Comparison of ENCODE assay signal across 1 cellular context in genomic region chr20:36836591-36837329, GRCh38.
TF ChIP-seq lines count a peak whose summit lies in the region.

No MANE protein-coding gene starts in this region.

TF ChIP-seq in HepG2, 621 proteins besides CTCF, POLR2A, EP300 and RAD21 (continued from another document and continues in another):
- TF ChIP-seq PCBP1 (IDR thresholded peaks at IDR 0.05; ENCODE audit: borderline replicate concordance, low read depth, low read length), result no peak
- TF ChIP-seq, protein P1, sequence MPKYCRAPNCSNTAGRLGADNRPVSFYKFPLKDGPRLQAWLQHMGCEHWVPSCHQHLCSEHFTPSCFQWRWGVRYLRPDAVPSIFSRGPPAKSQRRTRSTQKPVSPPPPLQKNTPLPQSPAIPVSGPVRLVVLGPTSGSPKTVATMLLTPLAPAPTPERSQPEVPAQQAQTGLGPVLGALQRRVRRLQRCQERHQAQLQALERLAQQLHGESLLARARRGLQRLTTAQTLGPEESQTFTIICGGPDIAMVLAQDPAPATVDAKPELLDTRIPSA (CRISPR knock-in tag; IDR thresholded peaks at IDR 0.05; ENCODE audit: borderline replicate concordance), result no peak
- TF ChIP-seq, protein P2, sequence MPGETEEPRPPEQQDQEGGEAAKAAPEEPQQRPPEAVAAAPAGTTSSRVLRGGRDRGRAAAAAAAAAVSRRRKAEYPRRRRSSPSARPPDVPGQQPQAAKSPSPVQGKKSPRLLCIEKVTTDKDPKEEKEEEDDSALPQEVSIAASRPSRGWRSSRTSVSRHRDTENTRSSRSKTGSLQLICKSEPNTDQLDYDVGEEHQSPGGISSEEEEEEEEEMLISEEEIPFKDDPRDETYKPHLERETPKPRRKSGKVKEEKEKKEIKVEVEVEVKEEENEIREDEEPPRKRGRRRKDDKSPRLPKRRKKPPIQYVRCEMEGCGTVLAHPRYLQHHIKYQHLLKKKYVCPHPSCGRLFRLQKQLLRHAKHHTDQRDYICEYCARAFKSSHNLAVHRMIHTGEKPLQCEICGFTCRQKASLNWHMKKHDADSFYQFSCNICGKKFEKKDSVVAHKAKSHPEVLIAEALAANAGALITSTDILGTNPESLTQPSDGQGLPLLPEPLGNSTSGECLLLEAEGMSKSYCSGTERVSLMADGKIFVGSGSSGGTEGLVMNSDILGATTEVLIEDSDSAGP (CRISPR knock-in tag; IDR thresholded peaks at IDR 0.05; ENCODE audit: borderline replicate concordance), result peak; percentile 61; the same call in 1 of the 2 replicates
- TF ChIP-seq PRMT3 (CRISPR knock-in tag; IDR thresholded peaks at IDR 0.05; ENCODE audit: borderline replicate concordance, low read depth), result no peak
- TF ChIP-seq SMAD3 (CRISPR knock-in tag; IDR thresholded peaks at IDR 0.05), result peak; percentile 76; the same call in 1 of the 2 replicates
- TF ChIP-seq ZNF589 (CRISPR knock-in tag; conservative IDR thresholded peaks at IDR 0.05), result no peak
- peak; percentile 20 for TF ChIP-seq SRSF1 (optimal IDR thresholded peaks at IDR 0.05; ENCODE audit: low read depth, low read length)
- TF ChIP-seq ZNF460 (CRISPR knock-in tag; IDR thresholded peaks at IDR 0.05; ENCODE audit: borderline replicate concordance), result no peak
- TF ChIP-seq ZNF737 (CRISPR knock-in tag; IDR thresholded peaks at IDR 0.05; ENCODE audit: borderline replicate concordance), result no peak
- TF ChIP-seq HES4 (CRISPR knock-in tag; IDR thresholded peaks at IDR 0.05; ENCODE audit: borderline replicate concordance), result no peak
- no peak for TF ChIP-seq SNAI1 (CRISPR knock-in tag; IDR thresholded peaks at IDR 0.05; ENCODE audit: borderline replicate concordance)
- TF ChIP-seq SP4 (CRISPR knock-in tag; IDR thresholded peaks at IDR 0.05), result no peak; the same call in 1 of the 2 replicates
- TF ChIP-seq GTF3A (CRISPR knock-in tag; conservative IDR thresholded peaks at IDR 0.05), result no peak
- no peak for TF ChIP-seq ZSCAN21 (CRISPR knock-in tag; IDR thresholded peaks at IDR 0.05; ENCODE audit: borderline replicate concordance)
- no peak; the same call in 1 of the 2 replicates for TF ChIP-seq CCDC6 (CRISPR knock-in tag; IDR thresholded peaks at IDR 0.05)
- TF ChIP-seq SIX1 (CRISPR knock-in tag; IDR thresholded peaks at IDR 0.05; ENCODE audit: borderline replicate concordance), result no peak
- peak; percentile 63; the same call in 1 of the 2 replicates for TF ChIP-seq MIXL1 (CRISPR knock-in tag; IDR thresholded peaks at IDR 0.05)
- TF ChIP-seq ADNP (CRISPR knock-in tag; IDR thresholded peaks at IDR 0.05), result no peak
- 0 out of 2 replicates have a peak, but pooled peaks have one; percentile 56 for TF ChIP-seq ZMYM4 (CRISPR knock-in tag; IDR thresholded peaks at IDR 0.05)
- peak; percentile 62; the same call in 1 of the 2 replicates for TF ChIP-seq MXD3 (CRISPR knock-in tag; IDR thresholded peaks at IDR 0.05)
- TF ChIP-seq XRCC5 (optimal IDR thresholded peaks at IDR 0.05; ENCODE audit: low read length), result peak; percentile 89
- TF ChIP-seq, protein P3, sequence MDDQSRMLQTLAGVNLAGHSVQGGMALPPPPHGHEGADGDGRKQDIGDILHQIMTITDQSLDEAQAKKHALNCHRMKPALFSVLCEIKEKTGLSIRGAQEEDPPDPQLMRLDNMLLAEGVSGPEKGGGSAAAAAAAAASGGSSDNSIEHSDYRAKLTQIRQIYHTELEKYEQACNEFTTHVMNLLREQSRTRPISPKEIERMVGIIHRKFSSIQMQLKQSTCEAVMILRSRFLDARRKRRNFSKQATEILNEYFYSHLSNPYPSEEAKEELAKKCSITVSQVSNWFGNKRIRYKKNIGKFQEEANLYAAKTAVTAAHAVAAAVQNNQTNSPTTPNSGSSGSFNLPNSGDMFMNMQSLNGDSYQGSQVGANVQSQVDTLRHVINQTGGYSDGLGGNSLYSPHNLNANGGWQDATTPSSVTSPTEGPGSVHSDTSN (CRISPR knock-in tag; IDR thresholded peaks at IDR 0.05; ENCODE audit: borderline replicate concordance), result no peak
- no peak for TF ChIP-seq SRSF9 (IDR thresholded peaks at IDR 0.05; ENCODE audit: borderline replicate concordance, insufficient read depth, low read depth, low read length, poor library complexity, severe bottlenecking)
- TF ChIP-seq CENPX (CRISPR knock-in tag; IDR thresholded peaks at IDR 0.05), result no peak
- TF ChIP-seq, protein P4, sequence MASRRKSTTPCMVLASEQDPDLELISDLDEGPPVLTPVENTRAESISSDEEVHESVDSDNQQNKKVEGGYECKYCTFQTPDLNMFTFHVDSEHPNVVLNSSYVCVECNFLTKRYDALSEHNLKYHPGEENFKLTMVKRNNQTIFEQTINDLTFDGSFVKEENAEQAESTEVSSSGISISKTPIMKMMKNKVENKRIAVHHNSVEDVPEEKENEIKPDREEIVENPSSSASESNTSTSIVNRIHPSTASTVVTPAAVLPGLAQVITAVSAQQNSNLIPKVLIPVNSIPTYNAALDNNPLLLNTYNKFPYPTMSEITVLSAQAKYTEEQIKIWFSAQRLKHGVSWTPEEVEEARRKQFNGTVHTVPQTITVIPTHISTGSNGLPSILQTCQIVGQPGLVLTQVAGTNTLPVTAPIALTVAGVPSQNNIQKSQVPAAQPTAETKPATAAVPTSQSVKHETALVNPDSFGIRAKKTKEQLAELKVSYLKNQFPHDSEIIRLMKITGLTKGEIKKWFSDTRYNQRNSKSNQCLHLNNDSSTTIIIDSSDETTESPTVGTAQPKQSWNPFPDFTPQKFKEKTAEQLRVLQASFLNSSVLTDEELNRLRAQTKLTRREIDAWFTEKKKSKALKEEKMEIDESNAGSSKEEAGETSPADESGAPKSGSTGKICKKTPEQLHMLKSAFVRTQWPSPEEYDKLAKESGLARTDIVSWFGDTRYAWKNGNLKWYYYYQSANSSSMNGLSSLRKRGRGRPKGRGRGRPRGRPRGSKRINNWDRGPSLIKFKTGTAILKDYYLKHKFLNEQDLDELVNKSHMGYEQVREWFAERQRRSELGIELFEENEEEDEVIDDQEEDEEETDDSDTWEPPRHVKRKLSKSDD (CRISPR knock-in tag; IDR thresholded peaks at IDR 0.05; ENCODE audit: low read depth), result no peak
- no peak for TF ChIP-seq AKNA (CRISPR knock-in tag; IDR thresholded peaks at IDR 0.05; ENCODE audit: borderline replicate concordance)
- TF ChIP-seq ZNF878 (CRISPR knock-in tag; IDR thresholded peaks at IDR 0.05), result no peak
- TF ChIP-seq TBL1XR1 (IDR thresholded peaks at IDR 0.05; ENCODE audit: borderline replicate concordance, low read length, partially characterized antibody), result no peak
- no peak for TF ChIP-seq ZBTB10 (CRISPR knock-in tag; IDR thresholded peaks at IDR 0.05; ENCODE audit: borderline replicate concordance)
- no peak for TF ChIP-seq MLLT10 (CRISPR knock-in tag; IDR thresholded peaks at IDR 0.05)
- TF ChIP-seq ZBTB46 (CRISPR knock-in tag; IDR thresholded peaks at IDR 0.05; ENCODE audit: borderline replicate concordance), result no peak
- TF ChIP-seq HOXA9 (CRISPR knock-in tag; IDR thresholded peaks at IDR 0.05; ENCODE audit: borderline replicate concordance), result no peak
- no peak for TF ChIP-seq SOX13 (IDR thresholded peaks at IDR 0.05)
- peak in 1 of 2 experiments; percentile 53; a peak in 2 of 4 replicates for TF ChIP-seq SOX13 (CRISPR knock-in tag; conservative IDR thresholded peaks at IDR 0.05 in 1 of 2, IDR thresholded peaks at IDR 0.05 in 1 of 2)
- TF ChIP-seq, protein P5, sequence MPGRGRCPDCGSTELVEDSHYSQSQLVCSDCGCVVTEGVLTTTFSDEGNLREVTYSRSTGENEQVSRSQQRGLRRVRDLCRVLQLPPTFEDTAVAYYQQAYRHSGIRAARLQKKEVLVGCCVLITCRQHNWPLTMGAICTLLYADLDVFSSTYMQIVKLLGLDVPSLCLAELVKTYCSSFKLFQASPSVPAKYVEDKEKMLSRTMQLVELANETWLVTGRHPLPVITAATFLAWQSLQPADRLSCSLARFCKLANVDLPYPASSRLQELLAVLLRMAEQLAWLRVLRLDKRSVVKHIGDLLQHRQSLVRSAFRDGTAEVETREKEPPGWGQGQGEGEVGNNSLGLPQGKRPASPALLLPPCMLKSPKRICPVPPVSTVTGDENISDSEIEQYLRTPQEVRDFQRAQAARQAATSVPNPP (CRISPR knock-in tag; IDR thresholded peaks at IDR 0.05), result no peak
- TF ChIP-seq SMAD1 (CRISPR knock-in tag; IDR thresholded peaks at IDR 0.05; ENCODE audit: borderline replicate concordance, low read depth), result no peak
- no peak for TF ChIP-seq ZNF205 (CRISPR knock-in tag; IDR thresholded peaks at IDR 0.05)
- TF ChIP-seq ATF7-NPFF (CRISPR knock-in tag; IDR thresholded peaks at IDR 0.05; ENCODE audit: low read depth), result no peak
- no peak for TF ChIP-seq ZNF446 (CRISPR knock-in tag; IDR thresholded peaks at IDR 0.05)
- TF ChIP-seq, protein P6, sequence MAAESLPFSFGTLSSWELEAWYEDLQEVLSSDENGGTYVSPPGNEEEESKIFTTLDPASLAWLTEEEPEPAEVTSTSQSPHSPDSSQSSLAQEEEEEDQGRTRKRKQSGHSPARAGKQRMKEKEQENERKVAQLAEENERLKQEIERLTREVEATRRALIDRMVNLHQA (CRISPR knock-in tag; IDR thresholded peaks at IDR 0.05), result no peak
- TF ChIP-seq GATAD1 (CRISPR knock-in tag; IDR thresholded peaks at IDR 0.05), result peak; percentile 49; the same call in 1 of the 2 replicates
- TF ChIP-seq ZNF891 (CRISPR knock-in tag; IDR thresholded peaks at IDR 0.05), result 0 out of 2 replicates have a peak, but pooled peaks have one; percentile 69
- no peak for TF ChIP-seq ZNF337 (CRISPR knock-in tag; IDR thresholded peaks at IDR 0.05; ENCODE audit: borderline replicate concordance, low read depth)
- TF ChIP-seq JARID2 (CRISPR knock-in tag; IDR thresholded peaks at IDR 0.05; ENCODE audit: insufficient replicate concordance), result no peak
- TF ChIP-seq ZNF839 (CRISPR knock-in tag; IDR thresholded peaks at IDR 0.05; ENCODE audit: borderline replicate concordance), result no peak; the same call in 1 of the 2 replicates
- TF ChIP-seq HCFC1 (IDR thresholded peaks at IDR 0.05; ENCODE audit: low read depth, low read length), result no peak
- TF ChIP-seq RFX3 (CRISPR knock-in tag; IDR thresholded peaks at IDR 0.05), result no peak
- no peak for TF ChIP-seq NKX3-1 (CRISPR knock-in tag; IDR thresholded peaks at IDR 0.05)
- TF ChIP-seq ZNF563 (CRISPR knock-in tag; IDR thresholded peaks at IDR 0.05), result no peak; the same call in 1 of the 2 replicates
- TF ChIP-seq ZNF83 (CRISPR knock-in tag; IDR thresholded peaks at IDR 0.05; ENCODE audit: borderline replicate concordance), result peak; percentile 20; the same call in 1 of the 2 replicates
